ENCODE assay signal across 8 cellular contexts in genomic region chr16:85136213-85136704, GRCh38. TPM values are rescaled to one million over a fixed set of nuclear protein-coding genes. Genes with fewer than 3 reads are reported as not detected.
DNase-seq lines count a peak whose midpoint lies in the region; ATAC-seq and TF ChIP-seq lines count a peak whose summit lies in the region.

No MANE protein-coding gene starts in this region.

- H3K4me3 ChIP-seq in skin epidermis = peak overlapping the region in 1 of 7 experiments; percentile 15

- peak; percentile 18 for ATAC-seq in left ventricle myocardium superior

- TF ChIP-seq CTCF in GM20000 (IDR thresholded peaks at IDR 0.05; ENCODE audit: extremely low read depth, missing control alignments) = no peak

- intact Hi-C loops in left ventricle myocardium superior (cut with micrococcal nuclease) = no loop called here

- peak overlapping the region in 18 of 21 experiments; percentile 3 to 90 (median 63) for H3K27ac ChIP-seq in skin epidermis

- DNase-seq in GM20000 (ENCODE audit: low spot score) = peak; percentile 65
- peak; percentile 87 for DNase-seq in SKM-1 treated with dmso at 0.1 percent for 144 hours (lab: John Stamatoyannopoulos, UW; ENCODE audit: unreplicated experiment)
- peak; percentile 60 for DNase-seq in left ventricle myocardium superior
- no peak for DNase-seq in NCI-H524 (lab: John Stamatoyannopoulos, UW)
- DNase-seq in activated CD4-positive, CD25-positive, alpha-beta regulatory T cell treated with anti-CD3 and anti-CD28 coated beads, Interleukin-2, amount 50 U/mL, for 72 hours = no peak
- DNase-seq in NCI-H69 (lab: John Stamatoyannopoulos, UW) = no peak
- no peak for DNase-seq in mesenteric fat pad (ENCODE audit: low spot score)

RNA-seq across cellular contexts. Expression of gene CIBAR2, which starts 24.0 kb away (rescaled TPM):
- total RNA-seq in left ventricle myocardium superior = not detected
- total RNA-seq in mesenteric fat pad = not detected

Comparison
In these comparisons a context has a peak if more than half of its experiments do, and no peak if none do; other contexts are left out.
1. DNase-seq: peak in GM20000 (single experiment), SKM-1 treated with dmso at 0.1 percent for 144 hours (single experiment) and left ventricle myocardium superior (single experiment); none in NCI-H524 (0 of 2), activated CD4-positive, CD25-positive, alpha-beta regulatory T cell treated with anti-CD3 and anti-CD28 coated beads, Interleukin-2, amount 50 U/mL, for 72 hours (single experiment), NCI-H69 (single experiment) and mesenteric fat pad (single experiment).